1 cellular context compared by ENCODE assay signal in genomic region chr19:41689993-41690800, GRCh38.
TF ChIP-seq lines count a peak whose summit lies in the region.

No MANE protein-coding gene starts in this region.

TF ChIP-seq in GM23338, 12 proteins besides CTCF, POLR2A, EP300 and RAD21 (continued from another document):
- TF ChIP-seq JUNB (IDR thresholded peaks at IDR 0.05; ENCODE audit: unreplicated experiment) (no peak), EZH2phosphoT487 (IDR thresholded peaks at IDR 0.05; ENCODE audit: unreplicated experiment) (no peak), REST (IDR thresholded peaks at IDR 0.05; ENCODE audit: unreplicated experiment) (no peak), ZNF114 (CRISPR knock-in tag; IDR thresholded peaks at IDR 0.05) (no peak), NANOG (IDR thresholded peaks at IDR 0.05; ENCODE audit: borderline replicate concordance) (no peak), STAT1 (IDR thresholded peaks at IDR 0.05; ENCODE audit: unreplicated experiment) (no peak), EZH2 (IDR thresholded peaks at IDR 0.05; ENCODE audit: low read depth, unreplicated experiment) (no peak), POLR2AphosphoS5 (IDR thresholded peaks at IDR 0.05; ENCODE audit: low read depth) (no peak), ETS1 (IDR thresholded peaks at IDR 0.05) (no peak)
